29 cellular contexts compared by ENCODE assay signal in genomic region chr10:30996481-30996980, GRCh38. TPM values are rescaled to one million over a fixed set of nuclear protein-coding genes. Genes with fewer than 3 reads are reported as not detected.
DNase-seq lines count a peak whose midpoint lies in the region; TF ChIP-seq lines count a peak whose summit lies in the region.
"Had no signal": no experiment of that assay in that cellular context is flagged by ENCODE, and none has a peak within 500 bp of the region (broad histone marks: within the 10 kb centered on the region; RNA-seq: fewer than 3 reads in every experiment).

No MANE protein-coding gene starts in this region.

- H3K4me1 Mint-ChIP-seq in T-helper 2 cell treated with Interferon-gamma antibody and Interleukin-4, amounts not matched to agents 5 μg/mL and 100 μg/mL, for 36 hours (ENCODE audit: low read depth), result peaks cover 40% of the 10 kb centered on the region
- H3K4me1 Mint-ChIP-seq in activated T-helper 2 cell treated with anti-CD3 and anti-CD28 coated beads, Interferon-gamma antibody, Interleukin-2, Interleukin-4, amounts not matched to agents 10 μg/mL and 5 μg/mL and 100 μg/mL, durations not matched to agents 14 hours and 24 hours and 36 hours (ENCODE audit: low read depth), result peaks cover 43% of the 10 kb centered on the region
- peaks cover 36% of the 10 kb centered on the region for H3K4me1 Mint-ChIP-seq in nephron

- intact Hi-C loops in activated T-helper 2 cell treated with anti-CD3 and anti-CD28 coated beads, Interferon-gamma antibody, Interleukin-2, Interleukin-4, amounts not matched to agents 10 μg/mL and 5 μg/mL and 100 μg/mL, durations not matched to agents 14 hours and 24 hours and 36 hours (cut with micrococcal nuclease), result loop anchor here (5.0 kb wide), 1 partner anchor 346 kb away; no protein-coding TSS in a partner anchor

- H3K9me3 Mint-ChIP-seq in T-helper 2 cell treated with Interferon-gamma antibody and Interleukin-4, amounts not matched to agents 5 μg/mL and 100 μg/mL, for 36 hours, result peaks cover 27% of the 10 kb centered on the region
- H3K9me3 Mint-ChIP-seq in activated T-helper 2 cell treated with anti-CD3 and anti-CD28 coated beads, Interferon-gamma antibody, Interleukin-2, Interleukin-4, amounts not matched to agents 10 μg/mL and 5 μg/mL and 100 μg/mL, durations not matched to agents 14 hours and 24 hours and 36 hours, result peaks cover 40% of the 10 kb centered on the region
- H3K9me3 Mint-ChIP-seq in nephron, result peaks cover 33% of the 10 kb centered on the region

- no peak for TF ChIP-seq CTCF in nephron (IDR thresholded peaks at IDR 0.05; ENCODE audit: unreplicated experiment in 3 of 3)

- H3K27ac Mint-ChIP-seq in T-helper 2 cell treated with Interferon-gamma antibody and Interleukin-4, amounts not matched to agents 5 μg/mL and 100 μg/mL, for 36 hours, result peak overlapping the region; percentile 53
- H3K27ac Mint-ChIP-seq in activated T-helper 2 cell treated with anti-CD3 and anti-CD28 coated beads, Interferon-gamma antibody, Interleukin-2, Interleukin-4, amounts not matched to agents 10 μg/mL and 5 μg/mL and 100 μg/mL, durations not matched to agents 14 hours and 24 hours and 36 hours, result peak overlapping the region; percentile 88
- peak overlapping the region in 2 of 3 experiments; percentile 8 to 90 for H3K27ac Mint-ChIP-seq in nephron
- H3K27ac Mint-ChIP-seq: activated CD4-positive, alpha-beta T cell treated with anti-CD3 and anti-CD28 coated beads, Interleukin-2, amount 10 ng/mL, durations not matched to agents 7 days and 5 days; activated naive CD4-positive, alpha-beta T cell treated with anti-CD3 and anti-CD28 coated beads, Interleukin-2, amount 10 ng/mL, durations not matched to agents 7 days and 5 days; activated T-helper 1 cell treated with anti-CD3 and anti-CD28 coated beads, Interleukin-12 subunit alpha, Interleukin-12 subunit beta, Interleukin-2, Interleukin-4 antibody, amounts not matched to agents 30 ng/mL and 10 ng/mL and 1 ng/mL, durations not matched to agents 14 hours and 24 hours and 36 hours; nephron progenitor cell had no signal

- H3K27me3 Mint-ChIP-seq in T-helper 2 cell treated with Interferon-gamma antibody and Interleukin-4, amounts not matched to agents 5 μg/mL and 100 μg/mL, for 36 hours (ENCODE audit: low read depth), result no peaks in the 10 kb centered on the region
- H3K27me3 Mint-ChIP-seq in activated T-helper 2 cell treated with anti-CD3 and anti-CD28 coated beads, Interferon-gamma antibody, Interleukin-2, Interleukin-4, amounts not matched to agents 10 μg/mL and 5 μg/mL and 100 μg/mL, durations not matched to agents 14 hours and 24 hours and 36 hours (ENCODE audit: low read depth), result no peaks in the 10 kb centered on the region
- no peaks in the 10 kb centered on the region for H3K27me3 Mint-ChIP-seq in nephron (ENCODE audit: low read depth)
- H3K27me3 Mint-ChIP-seq: activated CD4-positive, alpha-beta T cell treated with anti-CD3 and anti-CD28 coated beads, Interleukin-2, amount 10 ng/mL, durations not matched to agents 7 days and 5 days; activated naive CD4-positive, alpha-beta T cell treated with anti-CD3 and anti-CD28 coated beads, Interleukin-2, amount 10 ng/mL, durations not matched to agents 7 days and 5 days; CD4-positive, CD25-positive, alpha-beta regulatory T cell had no signal

- peaks cover 31% of the 10 kb centered on the region for H3K36me3 Mint-ChIP-seq in T-helper 2 cell treated with Interferon-gamma antibody and Interleukin-4, amounts not matched to agents 5 μg/mL and 100 μg/mL, for 36 hours (ENCODE audit: low read depth)
- peaks cover 38% of the 10 kb centered on the region for H3K36me3 Mint-ChIP-seq in activated T-helper 2 cell treated with anti-CD3 and anti-CD28 coated beads, Interferon-gamma antibody, Interleukin-2, Interleukin-4, amounts not matched to agents 10 μg/mL and 5 μg/mL and 100 μg/mL, durations not matched to agents 14 hours and 24 hours and 36 hours (ENCODE audit: low read depth)
- H3K36me3 Mint-ChIP-seq in nephron (ENCODE audit: low read depth), result peaks cover 23% of the 10 kb centered on the region

- peak overlapping the region; percentile 14 for H3K4me3 Mint-ChIP-seq in T-helper 2 cell treated with Interferon-gamma antibody and Interleukin-4, amounts not matched to agents 5 μg/mL and 100 μg/mL, for 36 hours
- peak overlapping the region; percentile 24 for H3K4me3 Mint-ChIP-seq in activated T-helper 2 cell treated with anti-CD3 and anti-CD28 coated beads, Interferon-gamma antibody, Interleukin-2, Interleukin-4, amounts not matched to agents 10 μg/mL and 5 μg/mL and 100 μg/mL, durations not matched to agents 14 hours and 24 hours and 36 hours (ENCODE audit: low read depth)
- H3K4me3 Mint-ChIP-seq in nephron, result no peak overlapping the region
- H3K4me3 Mint-ChIP-seq: activated CD4-positive, alpha-beta T cell treated with anti-CD3 and anti-CD28 coated beads, Interleukin-2, amount 10 ng/mL, durations not matched to agents 7 days and 5 days; activated naive CD4-positive, alpha-beta T cell treated with anti-CD3 and anti-CD28 coated beads, Interleukin-2, amount 10 ng/mL, durations not matched to agents 7 days and 5 days; activated T-helper 1 cell treated with anti-CD3 and anti-CD28 coated beads, Interleukin-12 subunit alpha, Interleukin-12 subunit beta, Interleukin-2, Interleukin-4 antibody, amounts not matched to agents 30 ng/mL and 10 ng/mL and 1 ng/mL, durations not matched to agents 14 hours and 24 hours and 36 hours; nephron progenitor cell had no signal

- DNase-seq in T-helper 2 cell treated with Interferon-gamma antibody and Interleukin-4, amounts not matched to agents 5 μg/mL and 100 μg/mL, for 36 hours (ENCODE audit: low spot score), result no peak
- DNase-seq in T-helper 2 cell (no peak), EH (ENCODE audit: low read depth) (peak; percentile 8), GDM1 (lab: John Stamatoyannopoulos, UW) (no peak), NCI-H69 (lab: John Stamatoyannopoulos, UW) (no peak), NAMALWA (ENCODE audit: low spot score) (no peak)
- DNase-seq in activated T-helper 2 cell treated with anti-CD3 and anti-CD28 coated beads, Interferon-gamma antibody, Interleukin-2, Interleukin-4, amounts not matched to agents 10 μg/mL and 5 μg/mL and 100 μg/mL, durations not matched to agents 14 hours and 24 hours and 36 hours (ENCODE audit: low spot score), result no peak
- DNase-seq: activated CD4-positive, alpha-beta T cell treated with anti-CD3 and anti-CD28 coated beads, Interleukin-2, amount 10 ng/mL, durations not matched to agents 7 days and 5 days; activated naive CD4-positive, alpha-beta T cell treated with anti-CD3 and anti-CD28 coated beads, Interleukin-2, amount 10 ng/mL, durations not matched to agents 7 days and 5 days; amygdala; Calu3; CD4-positive, CD25-positive, alpha-beta regulatory T cell; DND-41; gastrocnemius medialis; GOT3; KG1; kidney glomerular epithelial cell; mucosa of descending colon; NCI-H1436; NCI-H2081; NCI-H526; nephron progenitor cell; ovary; Right ventricle myocardium superior; stimulated activated naive CD8-positive, alpha-beta T cell treated with anti-CD3 and anti-CD28 coated beads, Interleukin-15, Interleukin-2, amounts not matched to agents 100 U/mL and 50 U/mL, for 24 hours; T-helper 9 cell; uterus had no signal

RNA-seq across cellular contexts. Expression of gene ZNF438, which starts 35.1 kb away (rescaled TPM):
- 5.8 and 6.1 TPM in 2 replicates for total RNA-seq in activated T-helper 2 cell treated with anti-CD3 and anti-CD28 coated beads, Interferon-gamma antibody, Interleukin-2, Interleukin-4, amounts not matched to agents 10 μg/mL and 5 μg/mL and 100 μg/mL, durations not matched to agents 14 hours and 24 hours and 36 hours

Comparison
In these comparisons a context has a peak if more than half of its experiments do, and no peak if none do; other contexts are left out.
1. H3K4me3 Mint-ChIP-seq: peak in T-helper 2 cell treated with Interferon-gamma antibody and Interleukin-4, amounts not matched to agents 5 μg/mL and 100 μg/mL, for 36 hours (single experiment) and activated T-helper 2 cell treated with anti-CD3 and anti-CD28 coated beads, Interferon-gamma antibody, Interleukin-2, Interleukin-4, amounts not matched to agents 10 μg/mL and 5 μg/mL and 100 μg/mL, durations not matched to agents 14 hours and 24 hours and 36 hours (single experiment); none in nephron (0 of 3).
2. Peak in every context shown above with its lines, with median percentiles within 50 percentile points of each other: H3K27ac Mint-ChIP-seq.